In genomic region chr17:28842282-28843012, GRCh38 we compare ENCODE assay signal across 8 cellular contexts. TPM values are rescaled to one million over a fixed set of nuclear protein-coding genes. Genes with fewer than 3 reads are reported as not detected.
DNase-seq lines count a peak whose midpoint lies in the region; ATAC-seq and TF ChIP-seq lines count a peak whose summit lies in the region.

A gene with protein sequence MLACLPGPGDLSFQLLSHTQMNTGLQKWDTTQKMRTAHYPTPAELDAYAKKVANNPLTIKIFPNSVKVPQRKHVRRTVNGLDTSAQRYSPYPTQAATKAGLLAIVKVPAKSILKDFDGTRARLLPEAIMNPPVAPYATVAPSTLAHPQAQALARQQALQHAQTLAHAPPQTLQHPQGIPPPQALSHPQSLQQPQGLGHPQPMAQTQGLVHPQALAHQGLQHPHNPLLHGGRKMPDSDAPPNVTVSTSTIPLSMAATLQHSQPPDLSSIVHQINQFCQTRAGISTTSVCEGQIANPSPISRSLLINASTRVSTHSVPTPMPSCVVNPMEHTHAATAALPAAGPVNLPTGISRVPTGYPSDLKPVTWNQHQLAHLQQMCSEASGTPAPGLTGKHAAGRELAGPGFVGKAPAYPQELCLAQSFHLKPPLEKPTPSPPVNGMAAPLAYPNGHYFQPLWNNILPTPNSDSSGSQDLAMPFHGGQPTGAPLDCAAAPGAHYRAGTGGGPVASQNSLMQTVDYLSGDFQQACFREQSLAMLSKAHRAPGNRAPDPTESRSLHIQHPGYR (minus strand): TSS chr17:28842790. CDS start chr17:28766667, 76,123 bp downstream.

- H3K4me1 Mint-ChIP-seq in T-cell: peaks cover 14 to 26% (median 25%) of the 10 kb centered on the region in 3 donors

- H3K9me3 ChIP-seq in adipocyte (ENCODE audit: control insufficient read depth, low read length): no peaks in the 10 kb centered on the region
- H3K9me3 ChIP-seq in heart left ventricle: no peaks in the 10 kb centered on the region
- no peaks in the 10 kb centered on the region for H3K9me3 ChIP-seq in transverse colon

- DNase-seq in GM04504 (ENCODE audit: low read depth) (peak; percentile 59), NCI-H1417 (lab: John Stamatoyannopoulos, UW) (peak; percentile 85 to 94 (median 88)), T-cell (peak; percentile 70 to 87 (median 79)), adipocyte (ENCODE audit: low read depth) (peak; percentile 95), heart left ventricle (peak; percentile 84 to 94 (median 90)), pons (ENCODE audit: low spot score) (peak; percentile 77), transverse colon (peak; percentile 86)

- H3K4me3 Mint-ChIP-seq in T-cell: peak within 1 kb of the TSS; percentile 93 to 99 (median 97)

- TF ChIP-seq EP300 in transverse colon (IDR thresholded peaks at IDR 0.05; ENCODE audit: low read depth): no peak

- TF ChIP-seq POLR2A in heart left ventricle (IDR thresholded peaks at IDR 0.05) (peak in 1 of 2 donors; percentile 71), transverse colon (IDR thresholded peaks at IDR 0.05) (peak; percentile 90)

- H3K4me1 ChIP-seq in adipocyte (ENCODE audit: control insufficient read depth, insufficient read depth, low read length) (peaks cover 9% of the 10 kb centered on the region), heart left ventricle (peaks cover 0 to 33% (median 8%) of the 10 kb centered on the region in 12 donors), transverse colon (peaks cover 7 to 25% (median 15%) of the 10 kb centered on the region in 4 donors)

- H3K36me3 ChIP-seq in adipocyte (ENCODE audit: control insufficient read depth, insufficient read depth, low read length, severe bottlenecking): no peaks in the 10 kb centered on the region
- H3K36me3 ChIP-seq in heart left ventricle: no peaks in the 10 kb centered on the region
- no peaks in the 10 kb centered on the region for H3K36me3 ChIP-seq in transverse colon

- H3K27me3 ChIP-seq in adipocyte (replicated peaks; ENCODE audit: control insufficient read depth, insufficient read depth, low read length) (no peaks in the 10 kb centered on the region), heart left ventricle (no peaks in the 10 kb centered on the region), transverse colon (no peaks in the 10 kb centered on the region)

- POLR2A ChIA-PET in T-cell (lab: Charles Lee): interaction anchor here (0.9 kb wide), 2 partner anchors 115 kb away, joined by 3 to 4 read pairs; no protein-coding TSS in a partner anchor

- TF ChIP-seq CTCF in heart left ventricle (IDR thresholded peaks at IDR 0.05) (peak in 2 of 12 donors; percentile 14 to 22), transverse colon (IDR thresholded peaks at IDR 0.05) (peak in 3 of 5 experiments; percentile 6 to 36 (median 20))

- intact Hi-C loops in heart left ventricle (cut with DNase I) (loop anchor here in 6 of 10 donors (5.0 to 10.0 kb wide), 5 partner anchors 52 to 80 kb away; partner anchors contain the start of gene FLOT2 (in 2 of the 6)), transverse colon (cut with DNase I; ENCODE audit: low total_unique reads) (no loop called here)

- peak within 1 kb of the TSS; percentile 54 to 89 (median 78) for H3K27ac ChIP-seq in heart left ventricle
- H3K27ac ChIP-seq in transverse colon: peak within 1 kb of the TSS; percentile 85 to 91 (median 88)

- H3K4me3 ChIP-seq in adipocyte (ENCODE audit: low read length) (peak within 1 kb of the TSS; percentile 97), heart left ventricle (peak within 1 kb of the TSS; percentile 53 to 94 (median 82)), transverse colon (peak within 1 kb of the TSS; percentile 46 to 77 (median 74))

- 0 to 1% (median 0%) methylated on average over 41 to 44 of the region's 44 CpGs for WGBS in heart left ventricle, 4 donors
- 2% methylated on average over 43 of the region's 44 CpGs; no CpG with 5 or more reads in 1 of the 2 donors for WGBS in transverse colon (ENCODE audit: low coverage in 1 of 2), 2 donors

- no peaks in the 10 kb centered on the region for H3K9me3 Mint-ChIP-seq in T-cell

- peak within 1 kb of the TSS; percentile 96 for H3K9ac ChIP-seq in adipocyte (ENCODE audit: low read length)

- CTCF ChIA-PET in T-cell (lab: Charles Lee): interaction anchor here (0.6 to 3.3 kb wide), 12 partner anchors 10 to 123 kb away, joined by 3 to 16 read pairs (median 4); partner anchors contain the start of genes NEK8 (in 1 of the 2) and RPL23A (in 1 of the 2)

- ATAC-seq in HG02610 (IDR thresholded peaks at IDR 0.05; ENCODE audit: unreplicated experiment) (peak; percentile 84), T-cell (replicated peaks in 1 of 4) (peak; percentile 97 to 98 (median 98)), heart left ventricle (peak; percentile 93 to 100 (median 100))

- in situ Hi-C loops in transverse colon (cut with MboI; ENCODE audit: low pct_ligation_motif_present in 1 of 4, low pct_unique_long_range_greater_than_20kb in 1 of 4, low sequenced_read_pairs in 3 of 4): no loop called here

- no peaks in the 10 kb centered on the region for H3K27me3 Mint-ChIP-seq in T-cell

- no peaks in the 10 kb centered on the region for H3K36me3 Mint-ChIP-seq in T-cell

- peak within 1 kb of the TSS; percentile 91 to 95 for H3K27ac Mint-ChIP-seq in T-cell

RNA-seq across cellular contexts. Expression of the gene that starts here (rescaled TPM):
- total RNA-seq in T-cell: 10 to 100 TPM; 17.6 to 23.4 (median 23.3) TPM
- 10 to 100 TPM; 14.4 to 33.2 (median 16.7) TPM for total RNA-seq in heart left ventricle
- 10 to 100 TPM in 1 of 2 donors, 1 to 10 TPM in 1; 9.2 to 28.1 TPM for polyA plus RNA-seq in heart left ventricle
- total RNA-seq in transverse colon: 10 to 100 TPM; 23.2 to 41.0 (median 32.9) TPM

Comparison
In these comparisons a context has a peak if more than half of its experiments do, and no peak if none do; other contexts are left out.
1. Peak in every context shown above with its lines: DNase-seq, ATAC-seq, H3K4me3 ChIP-seq and H3K27ac ChIP-seq.